Comparison of ENCODE assay signal across 8 cellular contexts in genomic region chr10:70106958-70107791, GRCh38. TPM values are rescaled to one million over a fixed set of nuclear protein-coding genes. Genes with fewer than 3 reads are reported as not detected.
DNase-seq lines count a peak whose midpoint lies in the region; ATAC-seq and TF ChIP-seq lines count a peak whose summit lies in the region.

No MANE protein-coding gene starts in this region.

- WGBS in suprapubic skin, result 82% methylated on average over 13 of the region's 22 CpGs

- no peak overlapping the region for H3K9ac ChIP-seq in KMS-11

- no peaks in the 10 kb centered on the region for H3K79me2 ChIP-seq in KMS-11 (ENCODE audit: insufficient read depth, low read depth)

- peak; percentile 57 for TF ChIP-seq CTCF in cardiac muscle cell (IDR thresholded peaks at IDR 0.05; ENCODE audit: low read depth, low read length)
- TF ChIP-seq CTCF in KMS-11 (conservative IDR thresholded peaks at IDR 0.05; ENCODE audit: low read depth, low read length), result peak; percentile 64
- TF ChIP-seq CTCF in thoracic aorta (IDR thresholded peaks at IDR 0.05), result peak; percentile 24
- TF ChIP-seq CTCF in suprapubic skin (IDR thresholded peaks at IDR 0.05), result peak in 1 of 2 donors; percentile 17

- no peaks in the 10 kb centered on the region for H4K20me1 ChIP-seq in KMS-11 (ENCODE audit: insufficient read depth)

- no peak overlapping the region for H2AFZ ChIP-seq in KMS-11 (ENCODE audit: low read depth)

- no peak for TF ChIP-seq POLR2A in suprapubic skin (IDR thresholded peaks at IDR 0.05)

- intact Hi-C loops in left ventricle myocardium superior (cut with micrococcal nuclease), result no loop called here

- H3K4me2 ChIP-seq in KMS-11, result peak overlapping the region; percentile 23; the same call in 1 of the 2 replicates

- H3K9me3 ChIP-seq in cardiac muscle cell (ENCODE audit: low read depth) (no peaks in the 10 kb centered on the region), thoracic aorta (no peaks in the 10 kb centered on the region), suprapubic skin (no peaks in the 10 kb centered on the region)
- H3K9me3 ChIP-seq in effector memory CD4-positive, alpha-beta T cell (ENCODE audit: control insufficient read depth, low read length), result no peaks in the 10 kb centered on the region

- TF ChIP-seq EP300 in suprapubic skin (IDR thresholded peaks at IDR 0.05), result no peak

- H3K4me1 ChIP-seq in cardiac muscle cell (ENCODE audit: low read depth) (no peaks in the 10 kb centered on the region), KMS-11 (ENCODE audit: low read depth, poor library complexity, severe bottlenecking) (peaks cover 24% of the 10 kb centered on the region), thoracic aorta (ENCODE audit: control insufficient read depth in 1 of 2, low read depth in 2 of 2) (no peaks in the 10 kb centered on the region), suprapubic skin (no peaks in the 10 kb centered on the region)
- no peaks in the 10 kb centered on the region for H3K4me1 ChIP-seq in effector memory CD4-positive, alpha-beta T cell (ENCODE audit: control insufficient read depth, insufficient read depth, low read length, poor library complexity, severe bottlenecking)

- H3K36me3 ChIP-seq in cardiac muscle cell (peaks cover 26% of the 10 kb centered on the region), KMS-11 (ENCODE audit: insufficient read depth) (no peaks in the 10 kb centered on the region), thoracic aorta (peaks cover 3% of the 10 kb centered on the region), suprapubic skin (peaks cover 25% of the 10 kb centered on the region)
- H3K36me3 ChIP-seq in effector memory CD4-positive, alpha-beta T cell (ENCODE audit: control insufficient read depth, insufficient read depth, low read length), result peaks cover 25% of the 10 kb centered on the region

- H3K27me3 ChIP-seq in cardiac muscle cell (no peaks in the 10 kb centered on the region), KMS-11 (ENCODE audit: insufficient read depth, low read depth) (no peaks in the 10 kb centered on the region), thoracic aorta (replicated peaks; ENCODE audit: insufficient read depth) (no peaks in the 10 kb centered on the region), suprapubic skin (no peaks in the 10 kb centered on the region)
- no peaks in the 10 kb centered on the region for H3K27me3 ChIP-seq in effector memory CD4-positive, alpha-beta T cell (replicated peaks; ENCODE audit: control insufficient read depth, insufficient read depth, low read length, poor library complexity, severe bottlenecking)

- DNase-seq in cardiac muscle cell (ENCODE audit: low read depth in 1 of 2, low spot score in 1 of 2), result peak in 1 of 2 donors; percentile 44
- no peak for DNase-seq in left ventricle myocardium superior
- no peak for DNase-seq in effector memory CD4-positive, alpha-beta T cell
- DNase-seq in thoracic aorta (ENCODE audit: low spot score), result no peak
- no peak for DNase-seq in DMS114 treated with DMSO at 0.1 percent for 48 hours (lab: John Stamatoyannopoulos, UW; ENCODE audit: unreplicated experiment)
- no peak for DNase-seq in midbrain (lab: John Stamatoyannopoulos, UW)
- DNase-seq in suprapubic skin (ENCODE audit: low spot score in 2 of 2), result no peak

- H3K27ac ChIP-seq in cardiac muscle cell, result no peak overlapping the region
- H3K27ac ChIP-seq in KMS-11, result peak overlapping the region; percentile 81
- H3K27ac ChIP-seq in effector memory CD4-positive, alpha-beta T cell (ENCODE audit: insufficient read depth, low read length, poor library complexity, severe bottlenecking), result peak overlapping the region; percentile 22
- no peak overlapping the region for H3K27ac ChIP-seq in thoracic aorta
- H3K27ac ChIP-seq in suprapubic skin, result no peak overlapping the region

- ATAC-seq in left ventricle myocardium superior (no peak), thoracic aorta (ENCODE audit: insufficient number of reproducible peaks, low FRiP score, low read depth) (no peak)

- H3K4me3 ChIP-seq in cardiac muscle cell (no peak overlapping the region), KMS-11 (IDR thresholded peaks at IDR 0.05; ENCODE audit: insufficient read depth, low read depth, low read length) (no peak overlapping the region), thoracic aorta (no peak overlapping the region), suprapubic skin (no peak overlapping the region)
- no peak overlapping the region for H3K4me3 ChIP-seq in effector memory CD4-positive, alpha-beta T cell (ENCODE audit: insufficient read depth, low read depth, low read length, poor library complexity, severe bottlenecking)

RNA-seq across cellular contexts. Expression of gene AIFM2, which starts 25.4 kb away (rescaled TPM):
- 4.9 and 5.4 TPM in 2 replicates for total RNA-seq in cardiac muscle cell
- 6.6 and 9.3 TPM in 2 replicates for polyA plus RNA-seq in cardiac muscle cell
- total RNA-seq in left ventricle myocardium superior, result 16.3 TPM
- 10 to 100 TPM; 17.1 to 17.9 TPM for total RNA-seq in thoracic aorta
- total RNA-seq in suprapubic skin, result 1 to 10 TPM; 3.3 to 10.0 (median 6.7) TPM

RNA-seq across cellular contexts. Expression of gene TYSND1, which starts 39.3 kb away (rescaled TPM):
- total RNA-seq in cardiac muscle cell (16.6 and 28.8 TPM in 2 replicates), left ventricle myocardium superior (6.6 TPM), thoracic aorta (10 to 100 TPM; 11.4 to 12.2 TPM), suprapubic skin (10 to 100 TPM; 32.7 to 42.5 (median 35.2) TPM)
- polyA plus RNA-seq in cardiac muscle cell, result 19.0 and 20.4 TPM in 2 replicates

RNA-seq across cellular contexts. Expression of gene MACROH2A2, which starts 54.5 kb away (rescaled TPM):
- total RNA-seq in cardiac muscle cell (160 and 161 TPM in 2 replicates), left ventricle myocardium superior (15.2 TPM), thoracic aorta (1 to 10 TPM in 1 of 2 donors, under 1 TPM in 1; 0.68 to 8.5 TPM), suprapubic skin (10 to 100 TPM in 3 of 4 donors, 1 to 10 TPM in 1; 9.9 to 21.3 (median 15.9) TPM)
- polyA plus RNA-seq in cardiac muscle cell, result 130 and 142 TPM in 2 replicates

Comparison
In these comparisons a context has a peak if more than half of its experiments do, and no peak if none do; other contexts are left out.
1. H3K27ac ChIP-seq: peak in KMS-11 (single experiment) and effector memory CD4-positive, alpha-beta T cell (single experiment); none in cardiac muscle cell (single experiment), thoracic aorta (0 of 2) and suprapubic skin (single experiment).